Comparison of ENCODE assay signal across 9 cellular contexts in genomic region chr14:24692382-24693352, GRCh38. TPM values are rescaled to one million over a fixed set of nuclear protein-coding genes. Genes with fewer than 3 reads are reported as not detected.
DNase-seq lines count a peak whose midpoint lies in the region; ATAC-seq and TF ChIP-seq lines count a peak whose summit lies in the region.
"Had no signal": no experiment of that assay in that cellular context is flagged by ENCODE, and none has a peak within 500 bp of the region (broad histone marks: within the 10 kb centered on the region; RNA-seq: fewer than 3 reads in every experiment).

No MANE protein-coding gene starts in this region.

- TF ChIP-seq CTCF in colonic mucosa (IDR thresholded peaks at IDR 0.05) = no peak

- intact Hi-C loops in colonic mucosa (cut with DNase I) = no loop called here

- no peak for ATAC-seq in GM21723 (IDR thresholded peaks at IDR 0.05; ENCODE audit: unreplicated experiment)
- no peak for ATAC-seq in GM21423 (IDR thresholded peaks at IDR 0.05; ENCODE audit: unreplicated experiment)

- CTCF ChIA-PET in activated CD4-positive, alpha-beta memory T cell treated with anti-CD3 and anti-CD28 coated beads, Interleukin-2, amount 10 ng/mL, durations not matched to agents 7 days and 5 days (lab: Charles Lee) = interaction anchor here (0.9 to 2.5 kb wide), 13 partner anchors 11 to 359 kb away, joined by 3 to 21 read pairs (median 6); partner anchors contain the start of gene GZMB

- peaks cover 1% of the 10 kb centered on the region for H3K27me3 Mint-ChIP-seq in activated CD4-positive, alpha-beta memory T cell treated with anti-CD3 and anti-CD28 coated beads, Interleukin-2, amount 10 ng/mL, durations not matched to agents 7 days and 5 days

- DNase-seq in stimulated activated naive CD4-positive, alpha-beta T cell treated with Interleukin-2 at 50 U/mL for 16 hours (lab: John Stamatoyannopoulos, UW) = peak; percentile 29
- DNase-seq in stimulated activated naive CD4-positive, alpha-beta T cell (lab: John Stamatoyannopoulos, UW) = no peak
- DNase-seq in activated CD4-positive, alpha-beta memory T cell treated with anti-CD3 and anti-CD28 coated beads, Interleukin-2, amount 10 ng/mL, durations not matched to agents 7 days and 5 days = peak; percentile 61
- peak; percentile 22 to 39 (median 36) for DNase-seq in effector memory CD4-positive, alpha-beta T cell
- DNase-seq in colonic mucosa = no peak
- no peak for DNase-seq in NCI-H2196 treated with DMSO at 0.1 percent for 48 hours (lab: John Stamatoyannopoulos, UW; ENCODE audit: unreplicated experiment)
- DNase-seq: NCI-H345 had no signal

- no peaks in the 10 kb centered on the region for H3K36me3 ChIP-seq in effector memory CD4-positive, alpha-beta T cell (ENCODE audit: control insufficient read depth, insufficient read depth, low read length)
- no peaks in the 10 kb centered on the region for H3K36me3 ChIP-seq in colonic mucosa

- no peak overlapping the region for H3K4me3 ChIP-seq in effector memory CD4-positive, alpha-beta T cell (ENCODE audit: insufficient read depth, low read depth, low read length, poor library complexity, severe bottlenecking)
- no peak overlapping the region for H3K4me3 ChIP-seq in colonic mucosa

- H3K9me3 ChIP-seq in effector memory CD4-positive, alpha-beta T cell (ENCODE audit: control insufficient read depth, low read length) = no peaks in the 10 kb centered on the region
- H3K9me3 ChIP-seq in colonic mucosa = no peaks in the 10 kb centered on the region

- no peak overlapping the region for H3K27ac ChIP-seq in effector memory CD4-positive, alpha-beta T cell (ENCODE audit: insufficient read depth, low read length, poor library complexity, severe bottlenecking)
- H3K27ac ChIP-seq in colonic mucosa = no peak overlapping the region

- peak overlapping the region; percentile 37 for H3K4me3 Mint-ChIP-seq in activated CD4-positive, alpha-beta memory T cell treated with anti-CD3 and anti-CD28 coated beads, Interleukin-2, amount 10 ng/mL, durations not matched to agents 7 days and 5 days

- no peak overlapping the region for H3K27ac Mint-ChIP-seq in activated CD4-positive, alpha-beta memory T cell treated with anti-CD3 and anti-CD28 coated beads, Interleukin-2, amount 10 ng/mL, durations not matched to agents 7 days and 5 days

- H3K36me3 Mint-ChIP-seq in activated CD4-positive, alpha-beta memory T cell treated with anti-CD3 and anti-CD28 coated beads, Interleukin-2, amount 10 ng/mL, durations not matched to agents 7 days and 5 days (ENCODE audit: low read depth) = no peaks in the 10 kb centered on the region

- POLR2A ChIA-PET in activated CD4-positive, alpha-beta memory T cell treated with anti-CD3 and anti-CD28 coated beads, Interleukin-2, amount 10 ng/mL, durations not matched to agents 7 days and 5 days (lab: Charles Lee) = interaction anchor here (0.6 to 2.2 kb wide), 12 partner anchors 12 to 262 kb away, joined by 3 to 45 read pairs (median 6); partner anchors contain the start of genes GZMB, GZMH and KHNYN

- peaks cover 31% of the 10 kb centered on the region for H3K4me1 Mint-ChIP-seq in activated CD4-positive, alpha-beta memory T cell treated with anti-CD3 and anti-CD28 coated beads, Interleukin-2, amount 10 ng/mL, durations not matched to agents 7 days and 5 days

- peaks cover 24% of the 10 kb centered on the region for H3K4me1 ChIP-seq in effector memory CD4-positive, alpha-beta T cell (ENCODE audit: control insufficient read depth, insufficient read depth, low read length, poor library complexity, severe bottlenecking)
- no peaks in the 10 kb centered on the region for H3K4me1 ChIP-seq in colonic mucosa

- no peaks in the 10 kb centered on the region for H3K9me3 Mint-ChIP-seq in activated CD4-positive, alpha-beta memory T cell treated with anti-CD3 and anti-CD28 coated beads, Interleukin-2, amount 10 ng/mL, durations not matched to agents 7 days and 5 days

- H3K27me3 ChIP-seq in effector memory CD4-positive, alpha-beta T cell (replicated peaks; ENCODE audit: control insufficient read depth, insufficient read depth, low read length, poor library complexity, severe bottlenecking) = no peaks in the 10 kb centered on the region
- no peaks in the 10 kb centered on the region for H3K27me3 ChIP-seq in colonic mucosa

- no peak overlapping the region for H3K9ac ChIP-seq in colonic mucosa (ENCODE audit: low read depth in 2 of 2, low read length in 2 of 2)

RNA-seq across cellular contexts. Expression of gene GZMB, which starts 58.7 kb away (rescaled TPM):
- total RNA-seq in activated CD4-positive, alpha-beta memory T cell treated with anti-CD3 and anti-CD28 coated beads, Interleukin-2, amount 10 ng/mL, durations not matched to agents 7 days and 5 days = 100 to 1,000 TPM; 682 to 685 TPM
- 1 to 10 TPM; 1.1 to 3.0 TPM for total RNA-seq in colonic mucosa

Comparison
In these comparisons a context has a peak if more than half of its experiments do, and no peak if none do; other contexts are left out.
1. DNase-seq: peak in stimulated activated naive CD4-positive, alpha-beta T cell treated with Interleukin-2 at 50 U/mL for 16 hours (single experiment), activated CD4-positive, alpha-beta memory T cell treated with anti-CD3 and anti-CD28 coated beads, Interleukin-2, amount 10 ng/mL, durations not matched to agents 7 days and 5 days (single experiment) and effector memory CD4-positive, alpha-beta T cell (3 of 3); none in stimulated activated naive CD4-positive, alpha-beta T cell (0 of 6), colonic mucosa (single experiment) and NCI-H2196 treated with DMSO at 0.1 percent for 48 hours (single experiment).
2. RNA of gene GZMB, which starts 58.7 kb away (total RNA-seq): 682 to 685 TPM in activated CD4-positive, alpha-beta memory T cell treated with anti-CD3 and anti-CD28 coated beads, Interleukin-2, amount 10 ng/mL, durations not matched to agents 7 days and 5 days; 1.1 to 3.0 TPM in colonic mucosa; every median in the first group is over 100 times any median in the second.